ENCODE assay signal across 16 cellular contexts in genomic region chr6:42562788-42563187, GRCh38. TPM values are rescaled to one million over a fixed set of nuclear protein-coding genes. Genes with fewer than 3 reads are reported as not detected.
A peak's percentile ranks its signal among the peaks of the same experiment; 100 is the strongest.
DNase-seq lines count a peak whose midpoint lies in the region; ATAC-seq and TF ChIP-seq lines count a peak whose summit lies in the region.
"Had no signal": no experiment of that assay in that cellular context is flagged by ENCODE, and none has a peak within 500 bp of the region (broad histone marks: within the 10 kb centered on the region; RNA-seq: fewer than 3 reads in every experiment).

No MANE protein-coding gene starts in this region.

- H3K4me3 ChIP-seq in Caco-2 (ENCODE audit: low read depth, low read length), result no peak overlapping the region
- H3K4me3 ChIP-seq in HCT116 (replicated peaks in 1 of 2; ENCODE audit: low read depth in 1 of 2, low read length in 2 of 2), result no peak overlapping the region
- no peak overlapping the region for H3K4me3 ChIP-seq in SU-DHL-6 (ENCODE audit: insufficient read depth, low read length, poor library complexity, severe bottlenecking)
- H3K4me3 ChIP-seq in neuron (ENCODE audit: low read length), result no peak overlapping the region
- no peak overlapping the region for H3K4me3 ChIP-seq in brain microvascular endothelial cell (ENCODE audit: low read depth, low read length)

- BruUV-seq in Caco-2 (replicated peaks; lab: Mats Ljungman, UMichigan) (no TSS peak), HCT116 (replicated peaks; lab: Mats Ljungman, UMichigan) (no TSS peak)

- in situ Hi-C loops in brain microvascular endothelial cell (cut with HindIII; ENCODE audit: low pct_ligation_motif_present, low sequenced_read_pairs), result no loop called here

- no peaks in the 10 kb centered on the region for H3K27me3 Mint-ChIP-seq in Caco-2 (ENCODE audit: insufficient read depth, unreplicated experiment)

- peaks cover 6% of the 10 kb centered on the region; the same call in 1 of the 2 replicates for H3F3A ChIP-seq in SU-DHL-6 (ENCODE audit: insufficient read depth)

- H3K27ac ChIP-seq in HCT116 (ENCODE audit: low read depth, low read length) (no peak overlapping the region), SU-DHL-6 (ENCODE audit: low read depth, low read length) (no peak overlapping the region), brain microvascular endothelial cell (no peak overlapping the region)

- peak overlapping the region; percentile 98 for H3K4me3 Mint-ChIP-seq in Caco-2 (ENCODE audit: unreplicated experiment)

- no peak for TF ChIP-seq CTCF in Caco-2 (IDR thresholded peaks at IDR 0.05; ENCODE audit: insufficient read depth in 1 of 2, low read depth in 1 of 2, low read length in 1 of 2, severe bottlenecking in 1 of 2, unreplicated experiment in 1 of 2)
- no peak for TF ChIP-seq CTCF in HCT116 (IDR thresholded peaks at IDR 0.05 in 2 of 3, conservative IDR thresholded peaks at IDR 0.05 in 1 of 3; ENCODE audit: borderline replicate concordance in 1 of 3, insufficient read depth in 1 of 3, low read depth in 2 of 3, low read length in 2 of 3)
- TF ChIP-seq CTCF in SU-DHL-6 (IDR thresholded peaks at IDR 0.05; ENCODE audit: insufficient read depth, low read length, poor library complexity, severe bottlenecking), result no peak
- TF ChIP-seq CTCF in brain microvascular endothelial cell (IDR thresholded peaks at IDR 0.05; ENCODE audit: low read depth, low read length, missing control alignments), result no peak

- H3K79me2 ChIP-seq in HCT116 (ENCODE audit: insufficient read depth, low read length), result peaks cover 38% of the 10 kb centered on the region
- H3K79me2 ChIP-seq in SU-DHL-6 (ENCODE audit: insufficient read depth, low read length), result peaks cover 39% of the 10 kb centered on the region

- H3K27ac Mint-ChIP-seq in Caco-2 (ENCODE audit: unreplicated experiment), result no peak overlapping the region

- H3K36me3 ChIP-seq in Caco-2 (ENCODE audit: control insufficient read depth, insufficient read depth, low read length) (no peaks in the 10 kb centered on the region), HCT116 (ENCODE audit: control insufficient read depth in 1 of 2, insufficient read depth in 2 of 2, low read length in 2 of 2) (no peaks in the 10 kb centered on the region), SU-DHL-6 (ENCODE audit: low read length) (no peaks in the 10 kb centered on the region), neuron (ENCODE audit: insufficient read depth, low read length) (no peaks in the 10 kb centered on the region), brain microvascular endothelial cell (replicated peaks) (no peaks in the 10 kb centered on the region)

- TF ChIP-seq RAD21 in HCT116 (IDR thresholded peaks at IDR 0.05; ENCODE audit: low read depth), result no peak

- CTCF ChIA-PET in Caco-2 (lab: Charles Lee) (interaction anchor here (0.7 to 3.4 kb wide), 2 partner anchors 16 to 21 kb away, joined by 4 to 25 read pairs; no protein-coding TSS in a partner anchor), HCT116 (lab: Charles Lee) (interaction anchor here (3.2 kb wide), 1 partner anchor 15 kb away, joined by 35 read pairs; no protein-coding TSS in a partner anchor)

- H3K9ac ChIP-seq in HCT116 (ENCODE audit: low read length), result no peak overlapping the region
- H3K9ac ChIP-seq in SU-DHL-6 (ENCODE audit: low read length), result no peak overlapping the region

- intact Hi-C loops in Caco-2 (cut with micrococcal nuclease; ENCODE audit: unreplicated experiment) (loop anchor here (5.0 to 10.0 kb wide), 2 partner anchors 182 to 315 kb away; partner anchors contain the start of genes RPL7L1 and TBCC), HCT116 (cut with micrococcal nuclease) (no loop called here)

- no peak for DNase-seq in Caco-2
- no peak for DNase-seq in HCT116 (ENCODE audit: low read depth, low spot score)
- no peak for DNase-seq in stimulated activated CD4-positive, alpha-beta T cell treated with anti-CD3 and anti-CD28 coated beads, Interleukin-2, amount 100 ng/mL, for 48 hours
- DNase-seq in brain microvascular endothelial cell, result no peak
- DNase-seq: ACHN, AML-193, KG1, NCI-H1092 treated with DMSO at 0.1 percent for 48 hours, NCI-H1694 treated with DMSO at 0.1 percent for 48 hours, NCI-H226, NCI-H524 treated with DMSO at 0.1 percent for 48 hours, RPMI8226, SIG-M5 had no signal

- H4K20me1 ChIP-seq in HCT116 (ENCODE audit: insufficient read depth) (peaks cover 4% of the 10 kb centered on the region; the same call in 1 of the 2 replicates), SU-DHL-6 (ENCODE audit: low read depth, low read length) (no peaks in the 10 kb centered on the region)

- H3K4me1 ChIP-seq in Caco-2 (no peaks in the 10 kb centered on the region), HCT116 (ENCODE audit: control insufficient read depth in 1 of 2, insufficient read depth in 2 of 2, low read length in 2 of 2) (peaks cover 2 to 15% of the 10 kb centered on the region in 2 experiments; a peak in 2 of 4 replicates), neuron (ENCODE audit: insufficient read depth, low read length) (peaks cover 9% of the 10 kb centered on the region)

- no peaks in the 10 kb centered on the region for H3K9me3 Mint-ChIP-seq in Caco-2 (ENCODE audit: unreplicated experiment)

- RAD21 ChIA-PET in HCT116 (lab: Charles Lee; ENCODE audit: low non-redundant PET in 1 of 2, low total read pairs in 2 of 2, uncharacterized antibody in 2 of 2, unreplicated experiment in 2 of 2), result interaction anchor here in 1 of 2 experiments (1.4 kb wide), 1 partner anchor 15 kb away, joined by 4 read pairs; no protein-coding TSS in a partner anchor

- H3K9me3 ChIP-seq in Caco-2, result no peaks in the 10 kb centered on the region
- H3K9me3 ChIP-seq in HCT116 (ENCODE audit: control insufficient read depth in 1 of 2, insufficient read depth in 1 of 2, low read depth in 1 of 2, low read length in 2 of 2), result no peaks in the 10 kb centered on the region
- no peaks in the 10 kb centered on the region for H3K9me3 ChIP-seq in SU-DHL-6 (ENCODE audit: insufficient read depth, low read length)
- H3K9me3 ChIP-seq in neuron (ENCODE audit: low read length), result no peaks in the 10 kb centered on the region

- POLR2A ChIA-PET in Caco-2 (lab: Charles Lee) (no interaction called here), HCT116 (lab: Charles Lee) (interaction anchor here (2.0 kb wide), 1 partner anchor 15 kb away, joined by 9 read pairs; no protein-coding TSS in a partner anchor)

- H3K4me2 ChIP-seq in HCT116 (ENCODE audit: low read length) (peak overlapping the region; percentile 79; the same call in 1 of the 2 replicates), SU-DHL-6 (ENCODE audit: low read depth, low read length, poor library complexity, severe bottlenecking) (no peak overlapping the region)

- peaks cover 6% of the 10 kb centered on the region for H3K36me3 Mint-ChIP-seq in Caco-2 (ENCODE audit: insufficient read depth, unreplicated experiment)

- ATAC-seq in HCT116 (no peak), HG03378 (IDR thresholded peaks at IDR 0.05; ENCODE audit: unreplicated experiment) (no peak)

- no peak for TF ChIP-seq POLR2A in HCT116 (IDR thresholded peaks at IDR 0.05; ENCODE audit: borderline replicate concordance, extremely low read depth, insufficient read depth, insufficient read length)

- H3K27me3 ChIP-seq in Caco-2 (replicated peaks; ENCODE audit: control insufficient read depth, insufficient read depth, low read length) (no peaks in the 10 kb centered on the region), HCT116 (ENCODE audit: insufficient read depth, low read length) (no peaks in the 10 kb centered on the region), SU-DHL-6 (ENCODE audit: low read length) (no peaks in the 10 kb centered on the region), neuron (ENCODE audit: insufficient read depth, low read length) (no peaks in the 10 kb centered on the region), brain microvascular endothelial cell (replicated peaks) (no peaks in the 10 kb centered on the region)

- peaks cover 16% of the 10 kb centered on the region for H3K4me1 Mint-ChIP-seq in Caco-2 (ENCODE audit: low read depth, unreplicated experiment)

- no peaks in the 10 kb centered on the region for H3K9me2 ChIP-seq in HCT116 (ENCODE audit: insufficient read depth)
- no peaks in the 10 kb centered on the region for H3K9me2 ChIP-seq in SU-DHL-6 (replicated peaks; ENCODE audit: insufficient read depth, low read length)

- H2AFZ ChIP-seq in HCT116 (ENCODE audit: low read depth, low read length, poor library complexity, severe bottlenecking) (peak overlapping the region; percentile 99), SU-DHL-6 (ENCODE audit: low read depth, low read length, severe bottlenecking) (peak overlapping the region; percentile 90), neuron (ENCODE audit: low read depth, low read length) (peak overlapping the region; percentile 68)

TF ChIP-seq in HCT116, 20 proteins besides CTCF, POLR2A, EP300 and RAD21 (continues in another document):
- TF ChIP-seq FOSL1 (IDR thresholded peaks at IDR 0.05; ENCODE audit: low read depth) (no peak), EZH2phosphoT487 (IDR thresholded peaks at IDR 0.05; ENCODE audit: borderline replicate concordance) (no peak), TCF7L2 (IDR thresholded peaks at IDR 0.05; ENCODE audit: borderline replicate concordance, extremely low read depth, insufficient read depth, insufficient read length) (no peak), MAX (IDR thresholded peaks at IDR 0.05) (no peak), ZFX (IDR thresholded peaks at IDR 0.05) (no peak), SRF (IDR thresholded peaks at IDR 0.05; ENCODE audit: low read depth) (no peak), EGR1 (IDR thresholded peaks at IDR 0.05; ENCODE audit: low read depth) (no peak), ELF1 (IDR thresholded peaks at IDR 0.05; ENCODE audit: borderline replicate concordance, low read depth) (no peak), SIN3A (IDR thresholded peaks at IDR 0.05; ENCODE audit: low read depth) (no peak)
- TF ChIP-seq, protein P1, sequence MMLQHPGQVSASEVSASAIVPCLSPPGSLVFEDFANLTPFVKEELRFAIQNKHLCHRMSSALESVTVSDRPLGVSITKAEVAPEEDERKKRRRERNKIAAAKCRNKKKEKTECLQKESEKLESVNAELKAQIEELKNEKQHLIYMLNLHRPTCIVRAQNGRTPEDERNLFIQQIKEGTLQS (IDR thresholded peaks at IDR 0.05), result no peak

RNA-seq across cellular contexts. Expression of gene UBR2, which starts 1.0 kb away (rescaled TPM):
- total RNA-seq in Caco-2 (2022) (21.7 TPM in 2 replicates), HCT116 (2021; ENCODE audit: unreplicated experiment) (20.5 TPM)
- polyA plus RNA-seq in HCT116 (2012), result 6.5 and 7.8 TPM in 2 replicates
